In the genomic region with DNA sequence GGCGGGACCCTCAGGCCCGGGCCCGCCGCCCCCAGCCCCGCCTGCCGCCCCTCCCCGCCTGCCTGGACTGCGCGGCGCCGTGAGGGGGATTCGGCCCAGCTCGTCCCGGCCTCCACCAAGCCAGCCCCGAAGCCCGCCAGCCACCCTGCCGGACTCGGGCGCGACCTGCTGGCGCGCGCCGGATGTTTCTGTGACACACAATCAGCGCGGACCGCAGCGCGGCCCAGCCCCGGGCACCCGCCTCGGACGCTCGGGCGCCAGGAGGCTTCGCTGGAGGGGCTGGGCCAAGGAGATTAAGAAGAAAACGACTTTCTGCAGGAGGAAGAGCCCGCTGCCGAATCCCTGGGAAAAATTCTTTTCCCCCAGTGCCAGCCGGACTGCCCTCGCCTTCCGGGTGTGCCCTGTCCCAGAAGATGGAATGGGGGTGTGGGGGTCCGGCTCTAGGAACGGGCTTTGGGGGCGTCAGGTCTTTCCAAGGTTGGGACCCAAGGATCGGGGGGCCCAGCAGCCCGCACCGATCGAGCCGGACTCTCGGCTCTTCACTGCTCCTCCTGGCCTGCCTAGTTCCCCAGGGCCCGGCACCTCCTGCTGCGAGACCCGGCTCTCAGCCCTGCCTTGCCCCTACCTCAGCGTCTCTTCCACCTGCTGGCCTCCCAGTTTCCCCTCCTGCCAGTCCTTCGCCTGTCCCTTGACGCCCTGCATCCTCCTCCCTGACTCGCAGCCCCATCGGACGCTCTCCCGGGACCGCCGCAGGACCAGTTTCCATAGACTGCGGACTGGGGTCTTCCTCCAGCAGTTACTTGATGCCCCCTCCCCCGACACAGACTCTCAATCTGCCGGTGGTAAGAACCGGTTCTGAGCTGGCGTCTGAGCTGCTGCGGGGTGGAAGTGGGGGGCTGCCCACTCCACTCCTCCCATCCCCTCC, we compare ENCODE assay signal across 8 cellular contexts.
DNase-seq lines count a peak whose midpoint lies in the region; ATAC-seq and TF ChIP-seq lines count a peak whose summit lies in the region.

No MANE protein-coding gene starts in this region.

- H3K27me3 ChIP-seq in BLaER1 (peaks cover 94% of the 10 kb centered on the region), H7 (ENCODE audit: control insufficient read depth, insufficient read depth, low read length) (peaks cover 100% of the 10 kb centered on the region), ovary (no peaks in the 10 kb centered on the region)

- H3K36me3 ChIP-seq in BLaER1 (no peaks in the 10 kb centered on the region), H7 (replicated peaks; ENCODE audit: control insufficient read depth, insufficient read depth, low read length) (no peaks in the 10 kb centered on the region), ovary (no peaks in the 10 kb centered on the region)

- WGBS in ovary, 3 donors, result 1 to 2% (median 1%) methylated on average over 53 to 69 of the region's 69 CpGs

- H3K9me3 ChIP-seq in BLaER1 (peaks cover 37% of the 10 kb centered on the region), ovary (no peaks in the 10 kb centered on the region)

- TF ChIP-seq CTCF in WI38 (IDR thresholded peaks at IDR 0.05; ENCODE audit: low read depth, low read length), result no peak
- TF ChIP-seq CTCF in fibroblast of villous mesenchyme (IDR thresholded peaks at IDR 0.05; ENCODE audit: insufficient read depth, low read depth, low read length), result no peak
- TF ChIP-seq CTCF in ovary (IDR thresholded peaks at IDR 0.05), result no peak

- no peak for ATAC-seq in GM21526 (IDR thresholded peaks at IDR 0.05; ENCODE audit: low FRiP score, unreplicated experiment)

- 0 out of 2 replicates have a peak overlapping the region, but pooled peaks have one; percentile 39 for H3K4me3 ChIP-seq in BLaER1
- H3K4me3 ChIP-seq in H7 (ENCODE audit: insufficient read depth, low read depth, low read length), result peak overlapping the region; percentile 16
- H3K4me3 ChIP-seq in WI38 (ENCODE audit: low read depth, low read length), result peak overlapping the region; percentile 17; the same call in 1 of the 2 replicates
- H3K4me3 ChIP-seq in fibroblast of villous mesenchyme (ENCODE audit: low read depth, low read length), result peak overlapping the region; percentile 5
- peak overlapping the region; percentile 24 for H3K4me3 ChIP-seq in ovary

- intact Hi-C loops in ovary (cut with DNase I), result no loop called here

- no peak for TF ChIP-seq EP300 in ovary (IDR thresholded peaks at IDR 0.05)

- H3K27ac ChIP-seq in BLaER1, result no peak overlapping the region
- no peak overlapping the region for H3K27ac ChIP-seq in ovary

- DNase-seq in H7, result peak; percentile 91
- DNase-seq in fibroblast of villous mesenchyme (ENCODE audit: low read depth), result no peak
- DNase-seq in ovary, result peak in 2 of 5 donors; percentile 32 to 45
- DNase-seq in NCI-H2029 treated with DMSO at 0.1 percent for 48 hours (lab: John Stamatoyannopoulos, UW), result no peak
- DNase-seq in kidney tubule cell (ENCODE audit: low spot score), result no peak

- peak overlapping the region; percentile 26; the same call in 1 of the 2 replicates for H3K4me2 ChIP-seq in BLaER1

- no peak overlapping the region for H3K9ac ChIP-seq in BLaER1

- H3K4me1 ChIP-seq in BLaER1 (peaks cover 22% of the 10 kb centered on the region; the same call in 1 of the 2 replicates), ovary (ENCODE audit: insufficient read depth) (peaks cover 10% of the 10 kb centered on the region)

- TF ChIP-seq POLR2A in ovary (IDR thresholded peaks at IDR 0.05), result no peak

- peaks cover 34% of the 10 kb centered on the region; the same call in 1 of the 2 replicates for H4K20me1 ChIP-seq in BLaER1
